In genomic region chr20:41048475-41049242, GRCh38 we compare ENCODE assay signal across 9 cellular contexts. TPM values are rescaled to one million over a fixed set of nuclear protein-coding genes. Genes with fewer than 3 reads are reported as not detected.
DNase-seq lines count a peak whose midpoint lies in the region; ATAC-seq and TF ChIP-seq lines count a peak whose summit lies in the region.
"Had no signal": no experiment of that assay in that cellular context is flagged by ENCODE, and none has a peak within 500 bp of the region (broad histone marks: within the 10 kb centered on the region; RNA-seq: fewer than 3 reads in every experiment).

No MANE protein-coding gene starts in this region.

- H3K27me3 Mint-ChIP-seq in activated CD4-positive, alpha-beta T cell treated with anti-CD3 and anti-CD28 coated beads for 36 hours = no peaks in the 10 kb centered on the region
- no peaks in the 10 kb centered on the region for H3K27me3 Mint-ChIP-seq in glutamatergic neuron (ENCODE audit: unreplicated experiment)

- H3K9ac ChIP-seq in subcutaneous abdominal adipose tissue (ENCODE audit: low read length in 5 of 5) = peak overlapping the region in 4 of 5 donors; percentile 46 to 62 (median 57)

- peak overlapping the region; percentile 72 for H3K4me3 Mint-ChIP-seq in activated CD4-positive, alpha-beta T cell treated with anti-CD3 and anti-CD28 coated beads for 36 hours
- no peak overlapping the region for H3K4me3 Mint-ChIP-seq in glutamatergic neuron (ENCODE audit: unreplicated experiment)

- H3K4me1 ChIP-seq in SJCRH30 = peaks cover 34% of the 10 kb centered on the region
- H3K4me1 ChIP-seq in subcutaneous abdominal adipose tissue (ENCODE audit: control insufficient read depth in 5 of 5, insufficient read depth in 5 of 5, low read length in 5 of 5) = peaks cover 14 to 84% (median 80%) of the 10 kb centered on the region in 5 donors

- peaks cover 88% of the 10 kb centered on the region for H3K4me1 Mint-ChIP-seq in activated CD4-positive, alpha-beta T cell treated with anti-CD3 and anti-CD28 coated beads for 36 hours
- H3K4me1 Mint-ChIP-seq in glutamatergic neuron (ENCODE audit: low read depth, unreplicated experiment) = peaks cover 43% of the 10 kb centered on the region

- intact Hi-C loops in activated CD4-positive, alpha-beta T cell treated with anti-CD3 and anti-CD28 coated beads for 36 hours (cut with DNase I, micrococcal nuclease) = loop anchor here (1.0 to 5.0 kb wide), 7 partner anchors 19 to 379 kb away; partner anchors contain the start of genes LPIN3 (in 1 of the 2) and TOP1 (in 1 of the 2)

- CTCF ChIA-PET in activated CD4-positive, alpha-beta T cell treated with anti-CD3 and anti-CD28 coated beads for 36 hours (lab: Charles Lee) = interaction anchor here (1.1 to 3.6 kb wide), 3 partner anchors 55 to 87 kb away, joined by 3 to 16 read pairs (median 3); no protein-coding TSS in a partner anchor

- H3K9me3 Mint-ChIP-seq in activated CD4-positive, alpha-beta T cell treated with anti-CD3 and anti-CD28 coated beads for 36 hours (ENCODE audit: low read depth) = peaks cover under 1% of the 10 kb centered on the region
- H3K9me3 Mint-ChIP-seq in glutamatergic neuron (ENCODE audit: unreplicated experiment) = peaks cover 4% of the 10 kb centered on the region

- POLR2A ChIA-PET in activated CD4-positive, alpha-beta T cell treated with anti-CD3 and anti-CD28 coated beads for 36 hours (lab: Charles Lee) = no interaction called here

- no peak for ATAC-seq in activated CD4-positive, alpha-beta T cell treated with anti-CD3 and anti-CD28 coated beads for 36 hours
- no peak for ATAC-seq in HG02642 (IDR thresholded peaks at IDR 0.05; ENCODE audit: poor library complexity, unreplicated experiment)

- no peak for DNase-seq in activated CD4-positive, alpha-beta T cell treated with anti-CD3 and anti-CD28 coated beads for 36 hours
- DNase-seq in activated CD4-positive, alpha-beta T cell treated with anti-CD3 and anti-CD28 coated beads, Interleukin-2, amount 50 U/mL, for 4 hours = no peak
- DNase-seq in SJCRH30 (peak; percentile 27 to 76), fibroblast of mammary gland (ENCODE audit: low read depth) (no peak), glutamatergic neuron (no peak)
- no peak for DNase-seq in activated CD4-positive, alpha-beta T cell treated with anti-CD3 and anti-CD28 coated beads, Interleukin-2, amount 50 U/mL, for 1 hour

- H3K36me3 ChIP-seq in SJCRH30 (peaks cover 6% of the 10 kb centered on the region), subcutaneous abdominal adipose tissue (ENCODE audit: control insufficient read depth in 5 of 5, insufficient read depth in 5 of 5, low read length in 5 of 5) (no peaks in the 10 kb centered on the region)

- H3K27me3 ChIP-seq in SJCRH30 (no peaks in the 10 kb centered on the region), subcutaneous abdominal adipose tissue (ENCODE audit: control insufficient read depth in 5 of 5, insufficient read depth in 4 of 5, low read length in 5 of 5) (no peaks in the 10 kb centered on the region)

- H3K27ac ChIP-seq in SJCRH30 = peak overlapping the region; percentile 7; the same call in 1 of the 2 replicates
- H3K27ac ChIP-seq in subcutaneous abdominal adipose tissue (ENCODE audit: low read depth, low read length) = peak overlapping the region; percentile 90
- H3K27ac ChIP-seq: HL-60 had no signal

- H3K9me3 ChIP-seq in SJCRH30 (replicated peaks) = no peaks in the 10 kb centered on the region
- H3K9me3 ChIP-seq in subcutaneous abdominal adipose tissue (ENCODE audit: control insufficient read depth in 5 of 5, low read length in 5 of 5) = no peaks in the 10 kb centered on the region

- H3K27ac Mint-ChIP-seq in activated CD4-positive, alpha-beta T cell treated with anti-CD3 and anti-CD28 coated beads for 36 hours = peak overlapping the region; percentile 87
- no peak overlapping the region for H3K27ac Mint-ChIP-seq in glutamatergic neuron (ENCODE audit: unreplicated experiment)

- TF ChIP-seq CTCF in fibroblast of mammary gland (conservative IDR thresholded peaks at IDR 0.05; ENCODE audit: control insufficient read depth, insufficient read depth, low read depth, low read length) = no peak
- no peak for TF ChIP-seq CTCF in glutamatergic neuron (IDR thresholded peaks at IDR 0.05; ENCODE audit: partially characterized antibody, unreplicated experiment)

- H3K36me3 Mint-ChIP-seq in activated CD4-positive, alpha-beta T cell treated with anti-CD3 and anti-CD28 coated beads for 36 hours (ENCODE audit: low read depth) = peaks cover 20% of the 10 kb centered on the region
- no peaks in the 10 kb centered on the region for H3K36me3 Mint-ChIP-seq in glutamatergic neuron (ENCODE audit: unreplicated experiment)

- no peak overlapping the region for H3K4me3 ChIP-seq in SJCRH30
- H3K4me3 ChIP-seq in fibroblast of mammary gland (ENCODE audit: control insufficient read depth, low read depth, low read length) = peak overlapping the region; percentile 32
- peak overlapping the region; percentile 10 to 61 (median 46) for H3K4me3 ChIP-seq in subcutaneous abdominal adipose tissue (ENCODE audit: low read depth in 1 of 5, low read length in 5 of 5)

RNA-seq across cellular contexts. Expression of gene TOP1, which starts 20.0 kb away (rescaled TPM):
- 100 to 1,000 TPM; 111 to 124 TPM for total RNA-seq in activated CD4-positive, alpha-beta T cell treated with anti-CD3 and anti-CD28 coated beads for 36 hours
- total RNA-seq in SJCRH30 (2014; rRNA removed; shearing (Covaris generic)) = 67.0 and 71.9 TPM in 2 replicates
- 68.7 TPM for total RNA-seq in glutamatergic neuron (ENCODE audit: unreplicated experiment)

Comparison
In these comparisons a context has a peak if more than half of its experiments do, and no peak if none do; other contexts are left out.
1. DNase-seq: peak in SJCRH30 (2 of 2); none in activated CD4-positive, alpha-beta T cell treated with anti-CD3 and anti-CD28 coated beads for 36 hours (single experiment), activated CD4-positive, alpha-beta T cell treated with anti-CD3 and anti-CD28 coated beads, Interleukin-2, amount 50 U/mL, for 4 hours (0 of 2), fibroblast of mammary gland (single experiment), activated CD4-positive, alpha-beta T cell treated with anti-CD3 and anti-CD28 coated beads, Interleukin-2, amount 50 U/mL, for 1 hour (single experiment) and glutamatergic neuron (single experiment).